ENCODE assay signal across 13 cellular contexts in genomic region chr2:159098815-159099455, GRCh38.
A peak's percentile ranks its signal among the peaks of the same experiment; 100 is the strongest.
DNase-seq lines count a peak whose midpoint lies in the region; ATAC-seq and TF ChIP-seq lines count a peak whose summit lies in the region.
"Had no signal": no experiment of that assay in that cellular context is flagged by ENCODE, and none has a peak within 500 bp of the region (broad histone marks: within the 10 kb centered on the region; RNA-seq: fewer than 3 reads in every experiment).

No MANE protein-coding gene starts in this region.

- H3K36me3 Mint-ChIP-seq in stimulated activated naive B cell treated with anti-CD40 and anti-IgM and Interleukin-4, amounts not matched to agents 10 μg/mL and 1 μg/mL and 100 μg/mL, for 72 hours, result peaks cover 11 to 12% of the 10 kb centered on the region in 2 donors

- no peaks in the 10 kb centered on the region for H3K27me3 Mint-ChIP-seq in stimulated activated naive B cell treated with anti-CD40 and anti-IgM and Interleukin-4, amounts not matched to agents 10 μg/mL and 1 μg/mL and 100 μg/mL, for 72 hours

- no peaks in the 10 kb centered on the region for H4K20me1 ChIP-seq in PC-9 (ENCODE audit: insufficient read depth)

- H3K36me3 ChIP-seq in PC-9 (ENCODE audit: low read depth), result peaks cover 9% of the 10 kb centered on the region

- peaks cover 17% of the 10 kb centered on the region; the same call in 1 of the 2 replicates for H3K9me3 ChIP-seq in PC-9 (ENCODE audit: insufficient read depth, low read depth)

- no peak overlapping the region for H3K4me3 Mint-ChIP-seq in stimulated activated naive B cell treated with anti-CD40 and anti-IgM and Interleukin-4, amounts not matched to agents 10 μg/mL and 1 μg/mL and 100 μg/mL, for 72 hours

- H2AFZ ChIP-seq in PC-9, result no peak overlapping the region

- H3K9me3 Mint-ChIP-seq in stimulated activated naive B cell treated with anti-CD40 and anti-IgM and Interleukin-4, amounts not matched to agents 10 μg/mL and 1 μg/mL and 100 μg/mL, for 72 hours, result peaks cover 13 to 15% of the 10 kb centered on the region in 2 donors

- no peaks in the 10 kb centered on the region for H3K9me2 ChIP-seq in PC-9 (ENCODE audit: insufficient read depth)

- peaks cover 24% of the 10 kb centered on the region for H3K79me2 ChIP-seq in PC-9 (ENCODE audit: low read depth)

- no peak overlapping the region for H3K27ac Mint-ChIP-seq in stimulated activated naive B cell treated with anti-CD40 and anti-IgM and Interleukin-4, amounts not matched to agents 10 μg/mL and 1 μg/mL and 100 μg/mL, for 72 hours

- peaks cover 6 to 8% of the 10 kb centered on the region in 2 donors for H3K4me1 Mint-ChIP-seq in stimulated activated naive B cell treated with anti-CD40 and anti-IgM and Interleukin-4, amounts not matched to agents 10 μg/mL and 1 μg/mL and 100 μg/mL, for 72 hours

- intact Hi-C loops in PC-9 (cut with micrococcal nuclease; ENCODE audit: unreplicated experiment), result no loop called here

- H3F3A ChIP-seq in PC-9 (ENCODE audit: insufficient read depth, low read depth), result peaks cover 47% of the 10 kb centered on the region

- CTCF ChIA-PET in PC-9 (lab: Charles Lee), result interaction anchor here (0.5 kb wide), 1 partner anchor 19 kb away, joined by 3 read pairs; no protein-coding TSS in a partner anchor

- H3K4me1 ChIP-seq in PC-9 (replicated peaks; ENCODE audit: insufficient read depth), result peaks cover 49% of the 10 kb centered on the region

- POLR2A ChIA-PET in PC-9 (lab: Charles Lee; ENCODE audit: unreplicated experiment), result no interaction called here

- peak overlapping the region; percentile 1; the same call in 1 of the 2 replicates for H3K4me3 ChIP-seq in PC-9
- no peak overlapping the region for H3K4me3 ChIP-seq in fibroblast of pulmonary artery (replicated peaks; ENCODE audit: low read depth, low read length)
- H3K4me3 ChIP-seq: sigmoid colon had no signal

- in situ Hi-C loops in GM13976 (cut with MboI; ENCODE audit: low sequenced_read_pairs, unreplicated experiment), result no loop called here

- peak overlapping the region; percentile 99 for H3K27ac ChIP-seq in PC-9

- BruUV-seq in PC-9 (replicated peaks; lab: Mats Ljungman, UMichigan), result no TSS peak

- DNase-seq in PC-9 (peak in 1 of 2 experiments; percentile 92), fibroblast of pulmonary artery (ENCODE audit: low read depth) (peak; percentile 86), superior temporal gyrus (ENCODE audit: extremely low spot score) (no peak), AG08395 (ENCODE audit: low spot score) (no peak), GM13976 (ENCODE audit: low spot score) (no peak)
- DNase-seq in stimulated activated naive B cell treated with anti-CD40 and anti-IgM and Interleukin-4, amounts not matched to agents 10 μg/mL and 1 μg/mL and 100 μg/mL, for 72 hours, result no peak
- no peak for DNase-seq in activated naive CD4-positive, alpha-beta T cell treated with Interleukin-2 at 50 U/mL for 16 hours
- DNase-seq: activated effector memory CD4-positive, alpha-beta T cell treated with Interleukin-2 at 50 U/mL for 16 hours; kidney; NK-92 treated with Interleukin-12 subunit alpha and Interleukin-12 subunit beta, amount 100 ng/mL, for 24 hours; sigmoid colon; stimulated activated CD8-positive, alpha-beta memory T cell treated with anti-CD3 and anti-CD28 coated beads, Interleukin-4, amount 100 ng/mL, for 48 hours had no signal

- peak; percentile 57 for ATAC-seq in GM21447 (IDR thresholded peaks at IDR 0.05; ENCODE audit: unreplicated experiment)
- peak; percentile 46 to 81 for ATAC-seq in stimulated activated naive B cell treated with anti-CD40 and anti-IgM and Interleukin-4, amounts not matched to agents 10 μg/mL and 1 μg/mL and 100 μg/mL, for 72 hours (replicated peaks)

- TF ChIP-seq CTCF in PC-9 (conservative IDR thresholded peaks at IDR 0.05), result no peak
- TF ChIP-seq CTCF in fibroblast of pulmonary artery (IDR thresholded peaks at IDR 0.05; ENCODE audit: low read length, missing control alignments), result no peak
- no peak for TF ChIP-seq CTCF in GM13976 (IDR thresholded peaks at IDR 0.05; ENCODE audit: borderline replicate concordance, control extremely low read depth, extremely low read depth, insufficient read depth, missing control alignments)

- H3K4me2 ChIP-seq in PC-9, result peak overlapping the region; percentile 70

- no peaks in the 10 kb centered on the region for H3K27me3 ChIP-seq in PC-9 (ENCODE audit: insufficient read depth, low read depth)
- H3K27me3 ChIP-seq: sigmoid colon had no signal
